21 cellular contexts compared by ENCODE assay signal in the genomic region with DNA sequence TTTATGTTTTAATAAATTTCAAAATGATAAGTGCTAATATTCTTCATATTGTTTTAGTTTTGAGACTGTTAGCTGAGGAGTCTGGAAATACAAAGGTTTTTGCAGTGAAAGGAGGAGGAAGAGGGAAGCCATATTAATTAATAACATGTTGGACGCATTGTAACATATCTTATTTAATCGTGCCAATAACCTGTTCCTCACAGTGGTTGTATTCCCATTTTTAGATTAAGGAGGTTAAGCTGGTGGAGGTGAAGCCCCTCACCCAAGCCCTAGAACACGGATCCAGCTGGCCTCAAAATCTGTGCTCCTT.
"Had no signal": no experiment of that assay in that cellular context is flagged by ENCODE, and none has a peak within 500 bp of the region (broad histone marks: within the 10 kb centered on the region; RNA-seq: fewer than 3 reads in every experiment).

No MANE protein-coding gene starts in this region.

- H3K36me3 Mint-ChIP-seq: activated naive CD8-positive, alpha-beta T cell treated with anti-CD3 and anti-CD28 coated beads for 36 hours; naive thymus-derived CD8-positive, alpha-beta T cell had no signal

- H3K9me3 Mint-ChIP-seq: activated naive CD4-positive, alpha-beta T cell treated with anti-CD3 and anti-CD28 coated beads for 36 hours; activated naive CD8-positive, alpha-beta T cell treated with anti-CD3 and anti-CD28 coated beads for 36 hours; activated T-helper 1 cell treated with anti-CD3 and anti-CD28 coated beads, Interleukin-12 subunit alpha, Interleukin-12 subunit beta, Interleukin-2, Interleukin-4 antibody, amounts not matched to agents 30 ng/mL and 10 ng/mL and 1 ng/mL, durations not matched to agents 14 hours and 24 hours and 36 hours; effector memory CD8-positive, alpha-beta T cell; naive thymus-derived CD8-positive, alpha-beta T cell had no signal

- H3K27ac Mint-ChIP-seq: activated CD4-positive, alpha-beta T cell treated with anti-CD3 and anti-CD28 coated beads for 36 hours; activated naive CD4-positive, alpha-beta T cell treated with anti-CD3 and anti-CD28 coated beads for 36 hours; activated naive CD8-positive, alpha-beta T cell treated with anti-CD3 and anti-CD28 coated beads for 36 hours; activated T-helper 1 cell treated with anti-CD3 and anti-CD28 coated beads, Interleukin-12 subunit alpha, Interleukin-12 subunit beta, Interleukin-2, Interleukin-4 antibody, amounts not matched to agents 30 ng/mL and 10 ng/mL and 1 ng/mL, durations not matched to agents 14 hours and 24 hours and 36 hours; effector memory CD8-positive, alpha-beta T cell; naive thymus-derived CD8-positive, alpha-beta T cell had no signal

- H3K4me3 Mint-ChIP-seq: activated CD4-positive, alpha-beta T cell treated with anti-CD3 and anti-CD28 coated beads for 36 hours; activated naive CD4-positive, alpha-beta T cell treated with anti-CD3 and anti-CD28 coated beads for 36 hours; activated naive CD8-positive, alpha-beta T cell treated with anti-CD3 and anti-CD28 coated beads for 36 hours; activated T-helper 1 cell treated with anti-CD3 and anti-CD28 coated beads, Interleukin-12 subunit alpha, Interleukin-12 subunit beta, Interleukin-2, Interleukin-4 antibody, amounts not matched to agents 30 ng/mL and 10 ng/mL and 1 ng/mL, durations not matched to agents 14 hours and 24 hours and 36 hours; effector memory CD8-positive, alpha-beta T cell; naive thymus-derived CD8-positive, alpha-beta T cell had no signal

- H3K4me1 Mint-ChIP-seq: activated CD4-positive, alpha-beta T cell treated with anti-CD3 and anti-CD28 coated beads for 36 hours; activated naive CD8-positive, alpha-beta T cell treated with anti-CD3 and anti-CD28 coated beads for 36 hours; naive thymus-derived CD8-positive, alpha-beta T cell had no signal

- H3K4me3 ChIP-seq: adrenal gland, body of pancreas, cardiac muscle cell, heart right ventricle, lower lobe of right lung, spleen, suprapubic skin, tibial artery, upper lobe of right lung had no signal

- H3K27me3 ChIP-seq: adrenal gland, body of pancreas, heart right ventricle, suprapubic skin, tibial artery, upper lobe of right lung had no signal

- H3K36me3 ChIP-seq: adrenal gland, cardiac muscle cell, spleen, suprapubic skin, tibial artery, upper lobe of right lung had no signal

- H3K4me1 ChIP-seq: adrenal gland, lower lobe of right lung, spleen, suprapubic skin, upper lobe of right lung had no signal

- DNase-seq: activated CD4-positive, alpha-beta T cell treated with anti-CD3 and anti-CD28 coated beads for 36 hours; activated CD4-positive, CD25-positive, alpha-beta regulatory T cell; activated CD8-positive, alpha-beta memory T cell treated with anti-CD3 and anti-CD28 coated beads for 24 hours; activated effector memory CD4-positive, alpha-beta T cell treated with anti-CD3 and anti-CD28 coated beads, Interleukin-2, amount 50 U/mL, for 16 hours; activated naive CD8-positive, alpha-beta T cell treated with anti-CD3 and anti-CD28 coated beads for 36 hours; aorta; cortex of kidney; lower lobe of right lung; posterior cingulate gyrus; spleen; tibial artery; upper lobe of right lung had no signal

- H3K27ac ChIP-seq: adrenal gland, body of pancreas, cardiac muscle cell, heart right ventricle, lower lobe of right lung, spleen, suprapubic skin, tibial artery, upper lobe of right lung had no signal
